8 cellular contexts compared by ENCODE assay signal in genomic region chr19:12801466-12802266, GRCh38. TPM values are rescaled to one million over a fixed set of nuclear protein-coding genes. Genes with fewer than 3 reads are reported as not detected.
DNase-seq lines count a peak whose midpoint lies in the region; ATAC-seq and TF ChIP-seq lines count a peak whose summit lies in the region.

Gene PRDX2 (minus strand): TSS chr19:12801800. CDS start chr19:12801261, 539 bp downstream.
Gene THSD8 (plus strand): TSS chr19:12802069. CDS start chr19:12802072, 3 bp downstream.

- no peaks in the 10 kb centered on the region for H3K27me3 ChIP-seq in kidney epithelial cell (ENCODE audit: control insufficient read depth, insufficient read depth, low read length)

- ATAC-seq in GM21423 (IDR thresholded peaks at IDR 0.05; ENCODE audit: unreplicated experiment) (peak; percentile 45), HG03045 (IDR thresholded peaks at IDR 0.05; ENCODE audit: unreplicated experiment) (no peak)

- DNase-seq in ACHN (peak; percentile 51), NCI-H2171 treated with DMSO at 0.1 percent for 48 hours (lab: John Stamatoyannopoulos, UW) (peak; percentile 73), cerebellum (ENCODE audit: low spot score) (peak; percentile 93), kidney epithelial cell (ENCODE audit: low read depth) (no peak)
- DNase-seq in activated CD4-positive, CD25-positive, alpha-beta regulatory T cell treated with anti-CD3 and anti-CD28 coated beads, Interleukin-2, amount 50 U/mL, for 72 hours, result peak; percentile 90
- DNase-seq in stimulated activated CD4-positive, alpha-beta T cell treated with anti-CD3 and anti-CD28 coated beads, Interleukin-12 subunit alpha, Interleukin-12 subunit beta, amount 100 ng/mL, for 4 hours, result peak; percentile 75

- in situ Hi-C loops in ACHN (cut with HindIII; ENCODE audit: low pct_ligation_motif_present, low pct_unique_long_range_greater_than_20kb, low sequenced_read_pairs), result no loop called here

- no peak for TF ChIP-seq CTCF in kidney epithelial cell (IDR thresholded peaks at IDR 0.05; ENCODE audit: insufficient read depth, low read length, poor library complexity, severe bottlenecking)

- no peaks in the 10 kb centered on the region for H3K36me3 ChIP-seq in kidney epithelial cell (ENCODE audit: control insufficient read depth, insufficient read depth, low read length)

- peak within 1 kb of the TSS; percentile 82 for H3K4me3 ChIP-seq in kidney epithelial cell (ENCODE audit: low read depth, low read length)

RNA-seq across cellular contexts. Expression of gene PRDX2, which starts in this region (rescaled TPM):
- total RNA-seq in cerebellum, result 150 TPM
- 366 and 396 TPM in 2 replicates for total RNA-seq in kidney epithelial cell

RNA-seq across cellular contexts. Expression of gene THSD8, which starts in this region (rescaled TPM):
- not detected for total RNA-seq in cerebellum
- not detected in 2 replicates for total RNA-seq in kidney epithelial cell
